In the genomic region with DNA sequence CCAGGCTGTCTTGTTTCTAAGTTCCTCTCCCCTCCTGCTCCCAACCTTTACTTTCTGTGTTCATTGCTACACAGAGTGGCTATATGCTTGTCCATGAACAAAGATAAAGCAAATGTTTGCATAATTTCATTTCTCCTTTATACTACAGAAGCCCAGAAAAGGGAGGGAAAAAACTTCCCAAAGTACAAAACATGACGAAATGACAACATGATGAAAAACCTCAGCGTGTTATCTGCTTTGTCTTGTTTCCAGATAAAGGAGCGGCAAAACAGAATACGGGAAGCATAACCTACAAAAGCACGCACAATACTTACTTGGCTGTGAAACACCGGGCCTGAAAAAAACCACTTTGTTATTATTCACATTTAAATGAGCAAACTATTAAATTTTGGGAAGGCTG, we compare ENCODE assay signal across 23 cellular contexts.
"Had no signal": no experiment of that assay in that cellular context is flagged by ENCODE, and none has a peak within 500 bp of the region (broad histone marks: within the 10 kb centered on the region; RNA-seq: fewer than 3 reads in every experiment).

No MANE protein-coding gene starts in this region.

- ATAC-seq: activated CD8-positive, alpha-beta T cell treated with anti-CD3 and anti-CD28 coated beads, Interleukin-2, amount 10 ng/mL, durations not matched to agents 7 days and 5 days; foreskin keratinocyte; left ventricle myocardium superior; natural killer cell; pancreas; right cardiac atrium had no signal

- H3K9me3 ChIP-seq: pancreas, tibial nerve had no signal

- H3K27ac Mint-ChIP-seq: activated CD8-positive, alpha-beta T cell treated with anti-CD3 and anti-CD28 coated beads, Interleukin-2, amount 10 ng/mL, durations not matched to agents 7 days and 5 days; activated naive CD4-positive, alpha-beta T cell treated with anti-CD3 and anti-CD28 coated beads, Interleukin-2, amount 50 U/mL, for 24 hours; activated T-helper 1 cell treated with anti-CD3 and anti-CD28 coated beads, Interleukin-12 subunit alpha, Interleukin-12 subunit beta, Interleukin-2, Interleukin-4 antibody, amounts not matched to agents 30 ng/mL and 10 ng/mL and 1 ng/mL, durations not matched to agents 14 hours and 24 hours and 36 hours; dendritic cell treated with granulocyte-macrophage colony-stimulating factor and Interleukin-4, amounts not matched to agents 40 ng/mL and 50 ng/mL, for 4 days; natural killer cell; stimulated activated naive CD8-positive, alpha-beta T cell treated with anti-CD3 and anti-CD28 coated beads, Interleukin-15, Interleukin-2, amounts not matched to agents 100 ng/mL and 50 ng/mL, for 24 hours had no signal

- H3K9me3 Mint-ChIP-seq: activated naive CD4-positive, alpha-beta T cell treated with anti-CD3 and anti-CD28 coated beads, Interleukin-2, amount 50 U/mL, for 24 hours; activated T-helper 1 cell treated with anti-CD3 and anti-CD28 coated beads, Interleukin-12 subunit alpha, Interleukin-12 subunit beta, Interleukin-2, Interleukin-4 antibody, amounts not matched to agents 30 ng/mL and 10 ng/mL and 1 ng/mL, durations not matched to agents 14 hours and 24 hours and 36 hours; dendritic cell treated with granulocyte-macrophage colony-stimulating factor and Interleukin-4, amounts not matched to agents 40 ng/mL and 50 ng/mL, for 4 days; natural killer cell; stimulated activated naive CD8-positive, alpha-beta T cell treated with anti-CD3 and anti-CD28 coated beads, Interleukin-15, Interleukin-2, amounts not matched to agents 100 ng/mL and 50 ng/mL, for 24 hours had no signal

- H3K4me3 Mint-ChIP-seq: activated CD8-positive, alpha-beta T cell treated with anti-CD3 and anti-CD28 coated beads, Interleukin-2, amount 10 ng/mL, durations not matched to agents 7 days and 5 days; activated naive CD4-positive, alpha-beta T cell treated with anti-CD3 and anti-CD28 coated beads, Interleukin-2, amount 50 U/mL, for 24 hours; activated T-helper 1 cell treated with anti-CD3 and anti-CD28 coated beads, Interleukin-12 subunit alpha, Interleukin-12 subunit beta, Interleukin-2, Interleukin-4 antibody, amounts not matched to agents 30 ng/mL and 10 ng/mL and 1 ng/mL, durations not matched to agents 14 hours and 24 hours and 36 hours; dendritic cell treated with granulocyte-macrophage colony-stimulating factor and Interleukin-4, amounts not matched to agents 40 ng/mL and 50 ng/mL, for 4 days; natural killer cell; stimulated activated naive CD8-positive, alpha-beta T cell treated with anti-CD3 and anti-CD28 coated beads, Interleukin-15, Interleukin-2, amounts not matched to agents 100 ng/mL and 50 ng/mL, for 24 hours had no signal

- H3K4me1 Mint-ChIP-seq: activated naive CD4-positive, alpha-beta T cell treated with anti-CD3 and anti-CD28 coated beads, Interleukin-2, amount 50 U/mL, for 24 hours had no signal

- H3K27ac ChIP-seq: brain microvascular endothelial cell, foreskin keratinocyte, pancreas, tibial nerve, VCaP had no signal

- H3K27me3 ChIP-seq: brain microvascular endothelial cell, foreskin keratinocyte, pancreas, tibial nerve had no signal

- H3K36me3 Mint-ChIP-seq: activated naive CD4-positive, alpha-beta T cell treated with anti-CD3 and anti-CD28 coated beads, Interleukin-2, amount 50 U/mL, for 24 hours; natural killer cell had no signal

- H3K27me3 Mint-ChIP-seq: activated naive CD4-positive, alpha-beta T cell treated with anti-CD3 and anti-CD28 coated beads, Interleukin-2, amount 50 U/mL, for 24 hours; stimulated activated naive CD8-positive, alpha-beta T cell treated with anti-CD3 and anti-CD28 coated beads, Interleukin-15, Interleukin-2, amounts not matched to agents 100 ng/mL and 50 ng/mL, for 24 hours had no signal

- H3K36me3 ChIP-seq: brain microvascular endothelial cell, pancreas had no signal

- H3K4me1 ChIP-seq: foreskin keratinocyte, pancreas had no signal

- H3K4me3 ChIP-seq: pancreas, tibial nerve had no signal

- DNase-seq: activated CD4-positive, alpha-beta T cell treated with anti-CD3 and anti-CD28 coated beads, Interleukin-2, amount 50 U/mL, for 1 hour; activated CD4-positive, CD25-positive, alpha-beta regulatory T cell treated with anti-CD3 and anti-CD28 coated beads, Interleukin-2, amount 50 U/mL, for 72 hours; activated CD8-positive, alpha-beta T cell treated with anti-CD3 and anti-CD28 coated beads, Interleukin-2, amount 10 ng/mL, durations not matched to agents 7 days and 5 days; activated gamma-delta T cell treated with Interleukin-2 at 50 U/mL for 16 hours; aorta; effector CD4-positive, alpha-beta T cell; erythroblast; foreskin keratinocyte; left ventricle myocardium superior; mammary epithelial cell; midbrain; natural killer cell; pancreas; right cardiac atrium; stimulated activated CD4-positive, alpha-beta T cell treated with anti-CD3 and anti-CD28 coated beads, Interleukin-1b, Interleukin-23, amount 100 ng/mL, for 48 hours; T-helper 9 cell had no signal
